ENCODE assay signal across 1 cellular context in genomic region chr5:132872788-132873118, GRCh38.
TF ChIP-seq lines count a peak whose summit lies in the region.

No MANE protein-coding gene starts in this region.

TF ChIP-seq in liver, 16 proteins besides CTCF, POLR2A, EP300 and RAD21 (continued from another document):
- TF ChIP-seq ZBTB33 (IDR thresholded peaks at IDR 0.05) = no peak
- TF ChIP-seq SP1 (IDR thresholded peaks at IDR 0.05) = no peak
- TF ChIP-seq MAX (IDR thresholded peaks at IDR 0.05) = no peak
- no peak for TF ChIP-seq JUND (IDR thresholded peaks at IDR 0.05)
